In genomic region chr3:13891017-13891392, GRCh38 we compare ENCODE assay signal across 12 cellular contexts. TPM values are rescaled to one million over a fixed set of nuclear protein-coding genes. Genes with fewer than 3 reads are reported as not detected.
DNase-seq lines count a peak whose midpoint lies in the region; ATAC-seq and TF ChIP-seq lines count a peak whose summit lies in the region.
"Had no signal": no experiment of that assay in that cellular context is flagged by ENCODE, and none has a peak within 500 bp of the region (broad histone marks: within the 10 kb centered on the region; RNA-seq: fewer than 3 reads in every experiment).

No MANE protein-coding gene starts in this region.

- intact Hi-C loops in CD8-positive, alpha-beta T cell (cut with DNase I, micrococcal nuclease), result loop anchor here (10.0 kb wide), 4 partner anchors 876 to 1406 kb away; partner anchors contain the start of genes RAF1 (in 1 of the 2), RBSN (in 1 of the 2) and TSEN2 (in 1 of the 2)
- intact Hi-C loops in activated CD8-positive, alpha-beta T cell treated with anti-CD3 and anti-CD28 coated beads for 36 hours (cut with micrococcal nuclease), result no loop called here
- intact Hi-C loops in lower lobe of right lung (cut with DNase I) (no loop called here), upper lobe of right lung (cut with DNase I) (loop anchor here (10.0 kb wide), 1 partner anchor 234 kb away; the partner anchor contains the start of genes CHCHD4 and TMEM43)

- CTCF ChIA-PET in activated CD8-positive, alpha-beta memory T cell treated with anti-CD3 and anti-CD28 coated beads, Interleukin-2, amount 10 ng/mL, durations not matched to agents 7 days and 5 days (lab: Charles Lee), result interaction anchor here (0.6 to 14.5 kb wide), 6 partner anchors 11 to 411 kb away, joined by 3 to 205 read pairs (median 4); partner anchors contain the start of genes HDAC11 and WNT7A
- CTCF ChIA-PET in CD8-positive, alpha-beta T cell (lab: Charles Lee), result interaction anchor here (1.1 to 18.5 kb wide), 7 partner anchors 10 to 534 kb away, joined by 3 to 670 read pairs (median 4); partner anchors contain the start of gene WNT7A
- CTCF ChIA-PET in activated CD8-positive, alpha-beta T cell treated with anti-CD3 and anti-CD28 coated beads for 36 hours (lab: Charles Lee), result interaction anchor here (1.2 to 16.6 kb wide), 4 partner anchors 9 to 242 kb away, joined by 4 to 383 read pairs (median 18); partner anchors contain the start of gene WNT7A

- H3K27ac ChIP-seq in CD8-positive, alpha-beta T cell (ENCODE audit: low read depth, low read length), result peak overlapping the region; percentile 32
- H3K27ac ChIP-seq in lower lobe of right lung (peak overlapping the region; percentile 56), upper lobe of right lung (no peak overlapping the region)
- H3K27ac ChIP-seq: testis had no signal

- peaks cover 32% of the 10 kb centered on the region for H3K4me1 ChIP-seq in CD8-positive, alpha-beta T cell (ENCODE audit: insufficient read depth, low read length)
- H3K4me1 ChIP-seq in lower lobe of right lung (peaks cover 27% of the 10 kb centered on the region), upper lobe of right lung (peaks cover 1% of the 10 kb centered on the region)

- H3K27me3 Mint-ChIP-seq in activated CD8-positive, alpha-beta memory T cell treated with anti-CD3 and anti-CD28 coated beads, Interleukin-2, amount 10 ng/mL, durations not matched to agents 7 days and 5 days, result no peaks in the 10 kb centered on the region
- H3K27me3 Mint-ChIP-seq in CD8-positive, alpha-beta T cell (ENCODE audit: low read depth), result no peaks in the 10 kb centered on the region
- no peaks in the 10 kb centered on the region for H3K27me3 Mint-ChIP-seq in activated CD8-positive, alpha-beta T cell treated with anti-CD3 and anti-CD28 coated beads for 36 hours

- TF ChIP-seq CTCF in CD8-positive, alpha-beta T cell (IDR thresholded peaks at IDR 0.05), result no peak
- no peak for TF ChIP-seq CTCF in activated CD8-positive, alpha-beta T cell treated with anti-CD3 and anti-CD28 coated beads for 36 hours (IDR thresholded peaks at IDR 0.05)
- TF ChIP-seq CTCF in lower lobe of right lung (IDR thresholded peaks at IDR 0.05), result no peak
- no peak for TF ChIP-seq CTCF in upper lobe of right lung (IDR thresholded peaks at IDR 0.05)

- H3K4me1 Mint-ChIP-seq in activated CD8-positive, alpha-beta memory T cell treated with anti-CD3 and anti-CD28 coated beads, Interleukin-2, amount 10 ng/mL, durations not matched to agents 7 days and 5 days, result peaks cover 24% of the 10 kb centered on the region
- peaks cover 42% of the 10 kb centered on the region for H3K4me1 Mint-ChIP-seq in CD8-positive, alpha-beta T cell (ENCODE audit: low read depth)
- peaks cover 20% of the 10 kb centered on the region for H3K4me1 Mint-ChIP-seq in activated CD8-positive, alpha-beta T cell treated with anti-CD3 and anti-CD28 coated beads for 36 hours (ENCODE audit: low read depth)

- no peaks in the 10 kb centered on the region for H3K36me3 Mint-ChIP-seq in activated CD8-positive, alpha-beta memory T cell treated with anti-CD3 and anti-CD28 coated beads, Interleukin-2, amount 10 ng/mL, durations not matched to agents 7 days and 5 days
- H3K36me3 Mint-ChIP-seq in CD8-positive, alpha-beta T cell, result no peaks in the 10 kb centered on the region
- peaks cover 3% of the 10 kb centered on the region for H3K36me3 Mint-ChIP-seq in activated CD8-positive, alpha-beta T cell treated with anti-CD3 and anti-CD28 coated beads for 36 hours (ENCODE audit: low read depth)

- no peaks in the 10 kb centered on the region for H3K9me3 ChIP-seq in CD8-positive, alpha-beta T cell (ENCODE audit: low read length)
- H3K9me3 ChIP-seq in lower lobe of right lung (no peaks in the 10 kb centered on the region), upper lobe of right lung (no peaks in the 10 kb centered on the region)
- H3K9me3 ChIP-seq: testis had no signal

- no peaks in the 10 kb centered on the region for H3K27me3 ChIP-seq in CD8-positive, alpha-beta T cell (ENCODE audit: insufficient read depth, low read length)
- H3K27me3 ChIP-seq in lower lobe of right lung (ENCODE audit: low read depth) (no peaks in the 10 kb centered on the region), upper lobe of right lung (no peaks in the 10 kb centered on the region)
- H3K27me3 ChIP-seq: testis had no signal

- peak overlapping the region; percentile 85 for H3K27ac Mint-ChIP-seq in activated CD8-positive, alpha-beta memory T cell treated with anti-CD3 and anti-CD28 coated beads, Interleukin-2, amount 10 ng/mL, durations not matched to agents 7 days and 5 days
- H3K27ac Mint-ChIP-seq in CD8-positive, alpha-beta T cell, result peak overlapping the region; percentile 90
- H3K27ac Mint-ChIP-seq in activated CD8-positive, alpha-beta T cell treated with anti-CD3 and anti-CD28 coated beads for 36 hours, result peak overlapping the region; percentile 87

- H3K4me3 Mint-ChIP-seq in activated CD8-positive, alpha-beta memory T cell treated with anti-CD3 and anti-CD28 coated beads, Interleukin-2, amount 10 ng/mL, durations not matched to agents 7 days and 5 days, result no peak overlapping the region
- peak overlapping the region; percentile 64 for H3K4me3 Mint-ChIP-seq in CD8-positive, alpha-beta T cell
- H3K4me3 Mint-ChIP-seq in activated CD8-positive, alpha-beta T cell treated with anti-CD3 and anti-CD28 coated beads for 36 hours, result no peak overlapping the region

- no peaks in the 10 kb centered on the region for H3K9me3 Mint-ChIP-seq in activated CD8-positive, alpha-beta memory T cell treated with anti-CD3 and anti-CD28 coated beads, Interleukin-2, amount 10 ng/mL, durations not matched to agents 7 days and 5 days (ENCODE audit: low read depth)
- peaks cover 2% of the 10 kb centered on the region for H3K9me3 Mint-ChIP-seq in CD8-positive, alpha-beta T cell
- H3K9me3 Mint-ChIP-seq in activated CD8-positive, alpha-beta T cell treated with anti-CD3 and anti-CD28 coated beads for 36 hours, result peaks cover 2% of the 10 kb centered on the region

- ATAC-seq in activated CD8-positive, alpha-beta memory T cell treated with anti-CD3 and anti-CD28 coated beads, Interleukin-2, amount 10 ng/mL, durations not matched to agents 7 days and 5 days, result no peak
- ATAC-seq in CD8-positive, alpha-beta T cell, result no peak
- ATAC-seq in activated CD8-positive, alpha-beta T cell treated with anti-CD3 and anti-CD28 coated beads for 36 hours, result no peak
- ATAC-seq in lower lobe of right lung (no peak), upper lobe of right lung (no peak)

- DNase-seq in activated CD8-positive, alpha-beta memory T cell treated with anti-CD3 and anti-CD28 coated beads, Interleukin-2, amount 10 ng/mL, durations not matched to agents 7 days and 5 days, result no peak
- no peak for DNase-seq in activated CD8-positive, alpha-beta memory T cell treated with anti-CD3 and anti-CD28 coated beads for 24 hours
- DNase-seq in CD8-positive, alpha-beta T cell, result no peak
- DNase-seq in activated CD8-positive, alpha-beta T cell treated with anti-CD3 and anti-CD28 coated beads for 36 hours, result no peak
- DNase-seq in lower lobe of right lung (no peak), T1000 (lab: John Stamatoyannopoulos, UW) (no peak), upper lobe of right lung (no peak), NCI-H2081 treated with DMSO at 0.1 percent for 48 hours (lab: John Stamatoyannopoulos, UW) (no peak)
- DNase-seq: NCI-H446, occipital lobe, testis had no signal

- H3K4me3 ChIP-seq in CD8-positive, alpha-beta T cell (ENCODE audit: low read depth, low read length), result peak overlapping the region; percentile 18
- H3K4me3 ChIP-seq in lower lobe of right lung (no peak overlapping the region), upper lobe of right lung (no peak overlapping the region)
- H3K4me3 ChIP-seq: testis had no signal

- POLR2A ChIA-PET in CD8-positive, alpha-beta T cell (lab: Charles Lee), result interaction anchor here (0.8 to 2.1 kb wide), 6 partner anchors 11 to 511 kb away, joined by 3 to 14 read pairs (median 6); partner anchors contain the start of genes CHCHD4, SLC6A6, TMEM43 and WNT7A
- POLR2A ChIA-PET in activated CD8-positive, alpha-beta T cell treated with anti-CD3 and anti-CD28 coated beads for 36 hours (lab: Charles Lee), result interaction anchor here (0.8 kb wide), 1 partner anchor 234 kb away, joined by 3 read pairs; the partner anchor contains the start of genes CHCHD4 and TMEM43

- H3K36me3 ChIP-seq in CD8-positive, alpha-beta T cell (ENCODE audit: insufficient read depth, low read length), result no peaks in the 10 kb centered on the region
- H3K36me3 ChIP-seq in lower lobe of right lung, result no peaks in the 10 kb centered on the region
- H3K36me3 ChIP-seq in upper lobe of right lung, result no peaks in the 10 kb centered on the region

RNA-seq across cellular contexts. Expression of gene WNT7A, which starts 11.1 kb away (rescaled TPM):
- not detected for total RNA-seq in activated CD8-positive, alpha-beta memory T cell treated with anti-CD3 and anti-CD28 coated beads, Interleukin-2, amount 10 ng/mL, durations not matched to agents 7 days and 5 days
- 1 to 10 TPM; 5.1 to 5.4 TPM for total RNA-seq in CD8-positive, alpha-beta T cell
- under 1 TPM in 1 of 2 experiments, not detected in 1; 0.09 TPM for total RNA-seq in activated CD8-positive, alpha-beta T cell treated with anti-CD3 and anti-CD28 coated beads for 36 hours
- total RNA-seq in lower lobe of right lung (4.1 TPM), upper lobe of right lung (6.6 TPM)
- total RNA-seq: liver had no signal

Comparison
In these comparisons a context has a peak if more than half of its experiments do, and no peak if none do; other contexts are left out.
1. intact Hi-C loops: an anchor here in CD8-positive, alpha-beta T cell (10.0 kb wide) and upper lobe of right lung (10.0 kb wide); none called in activated CD8-positive, alpha-beta T cell treated with anti-CD3 and anti-CD28 coated beads for 36 hours and lower lobe of right lung.